Comparison of ENCODE assay signal across 13 cellular contexts in genomic region chr19:14112809-14113385, GRCh38. TPM values are rescaled to one million over a fixed set of nuclear protein-coding genes. Genes with fewer than 3 reads are reported as not detected.
DNase-seq lines count a peak whose midpoint lies in the region; ATAC-seq and TF ChIP-seq lines count a peak whose summit lies in the region.
"Had no signal": no experiment of that assay in that cellular context is flagged by ENCODE, and none has a peak within 500 bp of the region (broad histone marks: within the 10 kb centered on the region; RNA-seq: fewer than 3 reads in every experiment).

No MANE protein-coding gene starts in this region.

- peak overlapping the region; percentile 74 for H3K4me2 ChIP-seq in OCI-LY1 (ENCODE audit: low read length)
- H3K4me2 ChIP-seq: KMS-11 had no signal

- H3K36me3 Mint-ChIP-seq in glutamatergic neuron (ENCODE audit: unreplicated experiment) = no peaks in the 10 kb centered on the region
- H3K36me3 Mint-ChIP-seq in osteocyte (ENCODE audit: unreplicated experiment) = no peaks in the 10 kb centered on the region
- H3K36me3 Mint-ChIP-seq: activated CD8-positive, alpha-beta memory T cell treated with anti-CD3 and anti-CD28 coated beads, Interleukin-2, amount 10 ng/mL, durations not matched to agents 7 days and 5 days had no signal

- no peaks in the 10 kb centered on the region for H3K79me2 ChIP-seq in OCI-LY1 (ENCODE audit: insufficient read depth, low read length)

- peaks cover 6% of the 10 kb centered on the region for H3K27me3 Mint-ChIP-seq in glutamatergic neuron (ENCODE audit: unreplicated experiment)
- H3K27me3 Mint-ChIP-seq in osteocyte (ENCODE audit: unreplicated experiment) = no peaks in the 10 kb centered on the region
- H3K27me3 Mint-ChIP-seq: activated CD8-positive, alpha-beta memory T cell treated with anti-CD3 and anti-CD28 coated beads, Interleukin-2, amount 10 ng/mL, durations not matched to agents 7 days and 5 days; B cell had no signal

- no peaks in the 10 kb centered on the region for H4K20me1 ChIP-seq in OCI-LY1 (ENCODE audit: insufficient read depth, low read length)

- POLR2A ChIA-PET in A673 (lab: Charles Lee; ENCODE audit: low non-redundant PET) = no interaction called here

- H3K4me1 Mint-ChIP-seq in glutamatergic neuron (ENCODE audit: low read depth, unreplicated experiment) (peaks cover 17% of the 10 kb centered on the region), osteocyte (ENCODE audit: unreplicated experiment) (peaks cover 47% of the 10 kb centered on the region)

- H2AFZ ChIP-seq in OCI-LY1 (ENCODE audit: low read length) = no peak overlapping the region

- no peaks in the 10 kb centered on the region for H3K9me2 ChIP-seq in OCI-LY1 (ENCODE audit: low read depth, low read length)

- TF ChIP-seq CTCF in A673 (conservative IDR thresholded peaks at IDR 0.05; ENCODE audit: low read depth, low read length) (no peak), OCI-LY1 (IDR thresholded peaks at IDR 0.05; ENCODE audit: low read length) (no peak), glutamatergic neuron (IDR thresholded peaks at IDR 0.05; ENCODE audit: partially characterized antibody, unreplicated experiment) (no peak), osteocyte (IDR thresholded peaks at IDR 0.05) (no peak)

- H3K36me3 ChIP-seq in A673 (ENCODE audit: insufficient read depth, low read length, poor library complexity, severe bottlenecking) (no peaks in the 10 kb centered on the region), OCI-LY1 (ENCODE audit: insufficient read depth, low read length) (no peaks in the 10 kb centered on the region)

- peak overlapping the region; percentile 22 for H3K27ac Mint-ChIP-seq in glutamatergic neuron (ENCODE audit: unreplicated experiment)
- peak overlapping the region; percentile 92 for H3K27ac Mint-ChIP-seq in osteocyte (ENCODE audit: unreplicated experiment)
- H3K27ac Mint-ChIP-seq: activated CD8-positive, alpha-beta memory T cell treated with anti-CD3 and anti-CD28 coated beads, Interleukin-2, amount 10 ng/mL, durations not matched to agents 7 days and 5 days; B cell had no signal

- peak overlapping the region; percentile 61 for H3K9ac ChIP-seq in OCI-LY1 (ENCODE audit: low read length)
- H3K9ac ChIP-seq: KMS-11 had no signal

- H3K9me3 Mint-ChIP-seq in glutamatergic neuron (ENCODE audit: unreplicated experiment) (peaks cover 4% of the 10 kb centered on the region), osteocyte (ENCODE audit: unreplicated experiment) (no peaks in the 10 kb centered on the region)

- intact Hi-C loops in A673 (cut with micrococcal nuclease; ENCODE audit: unreplicated experiment) = no loop called here

- no peak overlapping the region for H3K4me3 ChIP-seq in A673 (ENCODE audit: low read depth, low read length, poor library complexity, severe bottlenecking)
- H3K4me3 ChIP-seq in OCI-LY1 (ENCODE audit: low read depth, low read length, poor library complexity, severe bottlenecking) = peak overlapping the region; percentile 67

- no peaks in the 10 kb centered on the region for H3K27me3 ChIP-seq in A673 (replicated peaks; ENCODE audit: insufficient read depth, low read depth, low read length, poor library complexity)
- H3K27me3 ChIP-seq in OCI-LY1 (ENCODE audit: insufficient read depth, low read length) = no peaks in the 10 kb centered on the region

- H3K4me3 Mint-ChIP-seq in glutamatergic neuron (ENCODE audit: unreplicated experiment) = no peak overlapping the region
- peak overlapping the region; percentile 58 for H3K4me3 Mint-ChIP-seq in osteocyte (ENCODE audit: unreplicated experiment)
- H3K4me3 Mint-ChIP-seq: activated CD8-positive, alpha-beta memory T cell treated with anti-CD3 and anti-CD28 coated beads, Interleukin-2, amount 10 ng/mL, durations not matched to agents 7 days and 5 days; B cell had no signal

- no peak for DNase-seq in A673 (ENCODE audit: low spot score)
- no peak for DNase-seq in glutamatergic neuron
- DNase-seq in osteocyte (ENCODE audit: extremely low spot score, unreplicated experiment) = no peak
- DNase-seq in NCI-H2171 (lab: John Stamatoyannopoulos, UW) = no peak
- no peak for DNase-seq in ureter (ENCODE audit: low spot score)
- DNase-seq: activated CD8-positive, alpha-beta memory T cell treated with anti-CD3 and anti-CD28 coated beads, Interleukin-2, amount 10 ng/mL, durations not matched to agents 7 days and 5 days had no signal

- CTCF ChIA-PET in A673 (lab: Charles Lee) = no interaction called here

- BruUV-seq in A673 (replicated peaks; lab: Mats Ljungman, UMichigan) = no TSS peak

- peaks cover 18% of the 10 kb centered on the region for H3K4me1 ChIP-seq in A673 (ENCODE audit: insufficient read depth, low read length, poor library complexity, severe bottlenecking)
- peaks cover 42% of the 10 kb centered on the region for H3K4me1 ChIP-seq in OCI-LY1 (ENCODE audit: insufficient read depth, low read length, severe bottlenecking)

- H3F3A ChIP-seq in OCI-LY1 (ENCODE audit: insufficient read depth, low read length) = no peaks in the 10 kb centered on the region

- ATAC-seq in HG03571 (IDR thresholded peaks at IDR 0.05; ENCODE audit: unreplicated experiment) = no peak
- no peak for ATAC-seq in HG03196 (IDR thresholded peaks at IDR 0.05; ENCODE audit: unreplicated experiment)
- ATAC-seq: activated CD8-positive, alpha-beta memory T cell treated with anti-CD3 and anti-CD28 coated beads, Interleukin-2, amount 10 ng/mL, durations not matched to agents 7 days and 5 days had no signal

- H3K27ac ChIP-seq in A673 (ENCODE audit: low read depth, low read length, poor library complexity, severe bottlenecking) (peak overlapping the region; percentile 29), OCI-LY1 (ENCODE audit: low read depth, low read length, poor library complexity, severe bottlenecking) (peak overlapping the region; percentile 4)
- H3K27ac ChIP-seq: KMS-11 had no signal

- H3K9me3 ChIP-seq in A673 (ENCODE audit: low read depth, low read length, poor library complexity, severe bottlenecking) (no peaks in the 10 kb centered on the region), OCI-LY1 (ENCODE audit: low read length) (no peaks in the 10 kb centered on the region)

RNA-seq across cellular contexts. Expression of gene PRKACA, which starts 4.7 kb away (rescaled TPM):
- 56.7 and 77.9 TPM in 2 replicates for total RNA-seq in A673 (2021)
- 82.9 TPM for total RNA-seq in glutamatergic neuron (ENCODE audit: unreplicated experiment)
- 109 and 115 TPM in 2 replicates for total RNA-seq in osteocyte
- 89.3 TPM for total RNA-seq in ureter

RNA-seq across cellular contexts. Expression of gene SAMD1, which starts 22.3 kb away (rescaled TPM):
- total RNA-seq in A673 (2021) = 52.9 and 56.0 TPM in 2 replicates
- total RNA-seq in glutamatergic neuron (ENCODE audit: unreplicated experiment) = 52.0 TPM
- total RNA-seq in osteocyte = 34.9 and 38.9 TPM in 2 replicates
- 24.3 TPM for total RNA-seq in ureter

RNA-seq across cellular contexts. Expression of gene ASF1B, which starts 23.5 kb away (rescaled TPM):
- total RNA-seq in A673 (2021) (50.0 and 54.6 TPM in 2 replicates), glutamatergic neuron (ENCODE audit: unreplicated experiment) (2.3 TPM), osteocyte (4.5 and 5.5 TPM in 2 replicates), ureter (1.5 TPM)

RNA-seq across cellular contexts. Expression of gene C19orf67, which starts 27.3 kb away (rescaled TPM):
- total RNA-seq in A673 (2021) (not detected in 2 replicates), glutamatergic neuron (ENCODE audit: unreplicated experiment) (0.71 TPM), osteocyte (0.54 TPM in 1 of 2 replicates, not detected in the other), ureter (not detected)
- total RNA-seq: activated CD8-positive, alpha-beta memory T cell treated with anti-CD3 and anti-CD28 coated beads, Interleukin-2, amount 10 ng/mL, durations not matched to agents 7 days and 5 days; mononuclear cell; SK-MEL-5 had no signal

RNA-seq across cellular contexts. Expression of gene MISP3, which starts 40.3 kb away (rescaled TPM):
- total RNA-seq in A673 (2021) (0.26 and 0.61 TPM in 2 replicates), glutamatergic neuron (ENCODE audit: unreplicated experiment) (2.2 TPM), osteocyte (1.8 and 2.1 TPM in 2 replicates), ureter (4.3 TPM)
